In genomic region chr11:94638902-94639373, GRCh38 we compare ENCODE assay signal across 9 cellular contexts.
DNase-seq lines count a peak whose midpoint lies in the region; ATAC-seq, FAIRE-seq and TF ChIP-seq lines count a peak whose summit lies in the region.
"Had no signal": no experiment of that assay in that cellular context is flagged by ENCODE, and none has a peak within 500 bp of the region (broad histone marks: within the 10 kb centered on the region; RNA-seq: fewer than 3 reads in every experiment).

No MANE protein-coding gene starts in this region.

- peaks cover 43% of the 10 kb centered on the region for H3K4me1 Mint-ChIP-seq in endodermal cell

- peaks cover 11% of the 10 kb centered on the region for H3K4me1 ChIP-seq in endodermal cell (ENCODE audit: control insufficient read depth, insufficient read depth, low read length)

- no peak overlapping the region for H3K27ac Mint-ChIP-seq in endodermal cell

- DNase-seq in AG04449 (ENCODE audit: low read depth, low spot score) (peak; percentile 21), bronchial epithelial cell (ENCODE audit: low read depth) (peak; percentile 39), midbrain (lab: John Stamatoyannopoulos, UW) (peak; percentile 35), RKO (ENCODE audit: low spot score) (no peak), endodermal cell (no peak)

- no peak for FAIRE-seq in bronchial epithelial cell (lab: Jason Lieb, UNC)

- no peaks in the 10 kb centered on the region for H3K9me3 Mint-ChIP-seq in endodermal cell
- H3K9me3 Mint-ChIP-seq: WTC11 had no signal

- 79 to 86% methylated on average over 3 to 4 of the region's 4 CpGs for WGBS in endodermal cell (ENCODE audit: insufficient coverage in 1 of 2, insufficient read length in 1 of 2), 2 experiments

- H3K36me3 ChIP-seq in bronchial epithelial cell (ENCODE audit: control insufficient read depth, insufficient read depth, low read length): no peaks in the 10 kb centered on the region
- peaks cover 21% of the 10 kb centered on the region for H3K36me3 ChIP-seq in endodermal cell (ENCODE audit: control insufficient read depth, insufficient read depth, low read length)

- H3K9me3 ChIP-seq in endodermal cell (ENCODE audit: control insufficient read depth, low read length): no peaks in the 10 kb centered on the region

- CTCF ChIA-PET in AG04449 (lab: Yijun Ruan, JAX): interaction anchor here (1.3 to 1.5 kb wide), 3 partner anchors 10 to 330 kb away, joined by 3 to 6 read pairs (median 5); no protein-coding TSS in a partner anchor

- no peak overlapping the region for H3K27ac ChIP-seq in endodermal cell (ENCODE audit: low read depth, low read length)

- peaks cover 3% of the 10 kb centered on the region for H3K27me3 Mint-ChIP-seq in endodermal cell (ENCODE audit: insufficient read depth)

- ATAC-seq in HG03442 (IDR thresholded peaks at IDR 0.05; ENCODE audit: unreplicated experiment) (peak; percentile 52), GM18498 (IDR thresholded peaks at IDR 0.05; ENCODE audit: unreplicated experiment) (no peak), GM19455 (IDR thresholded peaks at IDR 0.05; ENCODE audit: unreplicated experiment) (no peak)

- TF ChIP-seq CTCF in AG04449 (IDR thresholded peaks at IDR 0.05; ENCODE audit: insufficient read depth, low read length, missing control alignments): no peak
- TF ChIP-seq CTCF in bronchial epithelial cell (IDR thresholded peaks at IDR 0.05; ENCODE audit: insufficient read depth, low read length, severe bottlenecking): no peak
- no peak for TF ChIP-seq CTCF in endodermal cell (conservative IDR thresholded peaks at IDR 0.05)

- POLR2A ChIA-PET in AG04449 (lab: Yijun Ruan, JAX): no interaction called here

- no peak overlapping the region for H3K9ac ChIP-seq in endodermal cell (ENCODE audit: extremely low read depth, low read length, poor library complexity, severe bottlenecking)

- H3K36me3 Mint-ChIP-seq in endodermal cell (ENCODE audit: low read depth): peaks cover 2% of the 10 kb centered on the region

- H3K27me3 ChIP-seq in bronchial epithelial cell (ENCODE audit: control insufficient read depth, insufficient read depth, low read length): no peaks in the 10 kb centered on the region
- H3K27me3 ChIP-seq in endodermal cell (ENCODE audit: control insufficient read depth, insufficient read depth, low read length, poor library complexity, severe bottlenecking): no peaks in the 10 kb centered on the region

- H3K4me3 ChIP-seq in AG04449 (ENCODE audit: low read depth, low read length) (no peak overlapping the region), bronchial epithelial cell (ENCODE audit: low read depth, low read length) (no peak overlapping the region), endodermal cell (ENCODE audit: low read length) (no peak overlapping the region)

- no peak overlapping the region for H3K4me3 Mint-ChIP-seq in endodermal cell
- H3K4me3 Mint-ChIP-seq: WTC11 had no signal

Comparison
In these comparisons a context has a peak if more than half of its experiments do, and no peak if none do; other contexts are left out.
1. DNase-seq: peak in AG04449 (single experiment), bronchial epithelial cell (single experiment) and midbrain (single experiment); none in RKO (single experiment) and endodermal cell (single experiment).